In genomic region chr14:100015251-100015655, GRCh38 we compare ENCODE assay signal across 11 cellular contexts. TPM values are rescaled to one million over a fixed set of nuclear protein-coding genes. Genes with fewer than 3 reads are reported as not detected.
A peak's percentile ranks its signal among the peaks of the same experiment; 100 is the strongest.
DNase-seq lines count a peak whose midpoint lies in the region; ATAC-seq and TF ChIP-seq lines count a peak whose summit lies in the region.
"Had no signal": no experiment of that assay in that cellular context is flagged by ENCODE, and none has a peak within 500 bp of the region (broad histone marks: within the 10 kb centered on the region; RNA-seq: fewer than 3 reads in every experiment).

No MANE protein-coding gene starts in this region.

- H3K36me3 Mint-ChIP-seq in dendritic cell treated with granulocyte-macrophage colony-stimulating factor and Interleukin-4, amounts not matched to agents 40 ng/mL and 50 ng/mL, for 4 days (ENCODE audit: low read depth): no peaks in the 10 kb centered on the region
- peaks cover 4% of the 10 kb centered on the region for H3K36me3 Mint-ChIP-seq in activated CD4-positive, alpha-beta T cell treated with anti-CD3 and anti-CD28 coated beads, Interleukin-2, amount 10 ng/mL, durations not matched to agents 24 days and 14 days (ENCODE audit: low read depth)

- H3K9me3 Mint-ChIP-seq in dendritic cell treated with granulocyte-macrophage colony-stimulating factor and Interleukin-4, amounts not matched to agents 40 ng/mL and 50 ng/mL, for 4 days: no peaks in the 10 kb centered on the region
- peaks cover 5% of the 10 kb centered on the region for H3K9me3 Mint-ChIP-seq in activated CD4-positive, alpha-beta T cell treated with anti-CD3 and anti-CD28 coated beads, Interleukin-2, amount 10 ng/mL, durations not matched to agents 24 days and 14 days

- intact Hi-C loops in dendritic cell treated with granulocyte-macrophage colony-stimulating factor and Interleukin-4, amounts not matched to agents 40 ng/mL and 50 ng/mL, for 4 days (cut with micrococcal nuclease): no loop called here
- intact Hi-C loops in activated CD4-positive, alpha-beta T cell treated with anti-CD3 and anti-CD28 coated beads, Interleukin-2, amount 10 ng/mL, durations not matched to agents 24 days and 14 days (cut with micrococcal nuclease): no loop called here

- H3K27ac Mint-ChIP-seq in dendritic cell treated with granulocyte-macrophage colony-stimulating factor and Interleukin-4, amounts not matched to agents 40 ng/mL and 50 ng/mL, for 4 days: peak overlapping the region; percentile 86
- H3K27ac Mint-ChIP-seq in activated CD4-positive, alpha-beta T cell treated with anti-CD3 and anti-CD28 coated beads, Interleukin-2, amount 10 ng/mL, durations not matched to agents 24 days and 14 days: no peak overlapping the region
- H3K27ac Mint-ChIP-seq: activated naive CD8-positive, alpha-beta T cell treated with anti-CD3 and anti-CD28 coated beads, Interleukin-2, amount 10 ng/mL, durations not matched to agents 7 days and 5 days had no signal

- DNase-seq in activated CD4-positive, alpha-beta T cell treated with anti-CD3 and anti-CD28 coated beads, Interleukin-2, amount 10 ng/mL, durations not matched to agents 24 days and 14 days: no peak
- DNase-seq in globus pallidus (ENCODE audit: low spot score) (no peak), superior temporal gyrus (ENCODE audit: extremely low spot score) (no peak)
- DNase-seq in activated naive CD4-positive, alpha-beta T cell treated with Interleukin-2 at 50 U/mL for 16 hours: no peak
- DNase-seq: activated naive CD8-positive, alpha-beta T cell treated with anti-CD3 and anti-CD28 coated beads, Interleukin-2, amount 10 ng/mL, durations not matched to agents 7 days and 5 days; NCI-H1417; T-helper 2 cell had no signal

- ATAC-seq in GM21447 (IDR thresholded peaks at IDR 0.05; ENCODE audit: unreplicated experiment) (peak; percentile 87), HG03520 (IDR thresholded peaks at IDR 0.05; ENCODE audit: unreplicated experiment) (peak; percentile 77)

- H3K4me3 Mint-ChIP-seq in dendritic cell treated with granulocyte-macrophage colony-stimulating factor and Interleukin-4, amounts not matched to agents 40 ng/mL and 50 ng/mL, for 4 days: no peak overlapping the region
- H3K4me3 Mint-ChIP-seq in activated CD4-positive, alpha-beta T cell treated with anti-CD3 and anti-CD28 coated beads, Interleukin-2, amount 10 ng/mL, durations not matched to agents 24 days and 14 days: no peak overlapping the region
- H3K4me3 Mint-ChIP-seq: activated naive CD8-positive, alpha-beta T cell treated with anti-CD3 and anti-CD28 coated beads, Interleukin-2, amount 10 ng/mL, durations not matched to agents 7 days and 5 days had no signal

- peaks cover 36% of the 10 kb centered on the region for H3K4me1 Mint-ChIP-seq in dendritic cell treated with granulocyte-macrophage colony-stimulating factor and Interleukin-4, amounts not matched to agents 40 ng/mL and 50 ng/mL, for 4 days (ENCODE audit: low read depth)
- peaks cover 4% of the 10 kb centered on the region for H3K4me1 Mint-ChIP-seq in activated CD4-positive, alpha-beta T cell treated with anti-CD3 and anti-CD28 coated beads, Interleukin-2, amount 10 ng/mL, durations not matched to agents 24 days and 14 days

- no peaks in the 10 kb centered on the region for H3K27me3 Mint-ChIP-seq in dendritic cell treated with granulocyte-macrophage colony-stimulating factor and Interleukin-4, amounts not matched to agents 40 ng/mL and 50 ng/mL, for 4 days
- peaks cover 3% of the 10 kb centered on the region for H3K27me3 Mint-ChIP-seq in activated CD4-positive, alpha-beta T cell treated with anti-CD3 and anti-CD28 coated beads, Interleukin-2, amount 10 ng/mL, durations not matched to agents 24 days and 14 days
- H3K27me3 Mint-ChIP-seq: activated naive CD8-positive, alpha-beta T cell treated with anti-CD3 and anti-CD28 coated beads, Interleukin-2, amount 10 ng/mL, durations not matched to agents 7 days and 5 days had no signal

- TF ChIP-seq CTCF in GM12873 (IDR thresholded peaks at IDR 0.05; ENCODE audit: insufficient read depth, low read depth, low read length, missing control alignments): peak; percentile 17

RNA-seq across cellular contexts. Expression of gene EVL, which starts 50.0 kb away (rescaled TPM):
- total RNA-seq in activated CD4-positive, alpha-beta T cell treated with anti-CD3 and anti-CD28 coated beads, Interleukin-2, amount 10 ng/mL, durations not matched to agents 24 days and 14 days: 268 and 285 TPM in 2 replicates
